Comparison of ENCODE assay signal across 15 cellular contexts in genomic region chr3:152388631-152389030, GRCh38.
A peak's percentile ranks its signal among the peaks of the same experiment; 100 is the strongest.
DNase-seq lines count a peak whose midpoint lies in the region; ATAC-seq and TF ChIP-seq lines count a peak whose summit lies in the region.
"Had no signal": no experiment of that assay in that cellular context is flagged by ENCODE, and none has a peak within 500 bp of the region (broad histone marks: within the 10 kb centered on the region; RNA-seq: fewer than 3 reads in every experiment).

No MANE protein-coding gene starts in this region.

- peaks cover 0 to 7% (median 0%) of the 10 kb centered on the region in 9 donors for H3K36me3 ChIP-seq in heart left ventricle
- no peaks in the 10 kb centered on the region for H3K36me3 ChIP-seq in ascending aorta
- no peaks in the 10 kb centered on the region for H3K36me3 ChIP-seq in muscle layer of duodenum (ENCODE audit: control insufficient read depth in 1 of 2, insufficient read depth in 2 of 2, low read length in 2 of 2)
- no peaks in the 10 kb centered on the region for H3K36me3 ChIP-seq in transverse colon
- H3K36me3 ChIP-seq: cardiac muscle cell had no signal

- WGBS in heart left ventricle, 4 donors, result 58 to 69% (median 66%) methylated on average over 1 of the region's 1 CpG
- WGBS in transverse colon (ENCODE audit: low coverage in 1 of 2), 2 donors, result 67 to 80% methylated on average over 1 of the region's 1 CpG

- intact Hi-C loops in heart left ventricle (cut with DNase I), result loop anchor here in 1 of 10 donors (10.0 kb wide), 1 partner anchor 64 kb away; no protein-coding TSS in a partner anchor
- intact Hi-C loops in left ventricle myocardium superior (cut with micrococcal nuclease), result no loop called here
- intact Hi-C loops in ascending aorta (cut with DNase I), result no loop called here
- intact Hi-C loops in transverse colon (cut with DNase I; ENCODE audit: low total_unique reads), result no loop called here

- ATAC-seq in heart left ventricle (no peak), left ventricle myocardium superior (no peak), HG02938 (IDR thresholded peaks at IDR 0.05; ENCODE audit: unreplicated experiment) (no peak), GM18873 (IDR thresholded peaks at IDR 0.05; ENCODE audit: low FRiP score, unreplicated experiment) (no peak)

- H3K4me1 ChIP-seq in heart left ventricle (peaks cover 23 to 97% (median 85%) of the 10 kb centered on the region in 12 donors), ascending aorta (peaks cover 17 to 76% of the 10 kb centered on the region in 2 donors), muscle layer of duodenum (ENCODE audit: control insufficient read depth in 1 of 2, insufficient read depth in 2 of 2, low read length in 2 of 2) (peaks cover 0 to 64% of the 10 kb centered on the region in 2 donors), transverse colon (peaks cover 20 to 87% (median 41%) of the 10 kb centered on the region in 4 donors)

- H3K27me3 ChIP-seq in heart left ventricle (no peaks in the 10 kb centered on the region), ascending aorta (no peaks in the 10 kb centered on the region), muscle layer of duodenum (ENCODE audit: low read depth, low read length) (no peaks in the 10 kb centered on the region), transverse colon (no peaks in the 10 kb centered on the region)
- H3K27me3 ChIP-seq: cardiac muscle cell had no signal

- in situ Hi-C loops in transverse colon (cut with MboI; ENCODE audit: low pct_ligation_motif_present in 1 of 4, low pct_unique_long_range_greater_than_20kb in 1 of 4, low sequenced_read_pairs in 3 of 4), result no loop called here

- no peak for TF ChIP-seq EP300 in transverse colon (IDR thresholded peaks at IDR 0.05; ENCODE audit: low read depth)

- TF ChIP-seq CTCF in heart left ventricle (IDR thresholded peaks at IDR 0.05) (no peak), ascending aorta (IDR thresholded peaks at IDR 0.05) (no peak), transverse colon (IDR thresholded peaks at IDR 0.05) (no peak)

- H3K27ac ChIP-seq in heart left ventricle (peak overlapping the region in 7 of 12 donors; percentile 11 to 81 (median 61)), ascending aorta (peak overlapping the region; percentile 24 to 78), muscle layer of duodenum (ENCODE audit: low read length) (peak overlapping the region; percentile 36), transverse colon (peak overlapping the region; percentile 14 to 70 (median 66))
- H3K27ac ChIP-seq: cardiac muscle cell had no signal

- no peak for DNase-seq in heart left ventricle
- no peak for DNase-seq in left ventricle myocardium superior
- DNase-seq in ascending aorta (ENCODE audit: low spot score in 2 of 2), result no peak
- DNase-seq in transverse colon, result no peak
- DNase-seq in COLO829 (ENCODE audit: low spot score), result no peak
- DNase-seq: GDM1, islet precursor cell, Kasumi-1, mucosa of descending colon, NCI-H1436, NCI-H446 treated with DMSO at 0.1 percent for 48 hours had no signal

- TF ChIP-seq POLR2A in heart left ventricle (IDR thresholded peaks at IDR 0.05), result no peak
- no peak for TF ChIP-seq POLR2A in transverse colon (IDR thresholded peaks at IDR 0.05)

- no peak overlapping the region for H3K4me3 ChIP-seq in heart left ventricle
- no peak overlapping the region for H3K4me3 ChIP-seq in ascending aorta
- H3K4me3 ChIP-seq in muscle layer of duodenum (ENCODE audit: low read depth in 1 of 2, low read length in 2 of 2), result no peak overlapping the region
- no peak overlapping the region for H3K4me3 ChIP-seq in transverse colon
- H3K4me3 ChIP-seq: cardiac muscle cell, mucosa of descending colon had no signal

- H3K9me3 ChIP-seq in heart left ventricle (no peaks in the 10 kb centered on the region), ascending aorta (no peaks in the 10 kb centered on the region), muscle layer of duodenum (ENCODE audit: control insufficient read depth in 1 of 2, low read length in 2 of 2) (no peaks in the 10 kb centered on the region), transverse colon (no peaks in the 10 kb centered on the region)
- H3K9me3 ChIP-seq: mucosa of descending colon had no signal
